Comparison of ENCODE assay signal across 1 cellular context in the genomic region with DNA sequence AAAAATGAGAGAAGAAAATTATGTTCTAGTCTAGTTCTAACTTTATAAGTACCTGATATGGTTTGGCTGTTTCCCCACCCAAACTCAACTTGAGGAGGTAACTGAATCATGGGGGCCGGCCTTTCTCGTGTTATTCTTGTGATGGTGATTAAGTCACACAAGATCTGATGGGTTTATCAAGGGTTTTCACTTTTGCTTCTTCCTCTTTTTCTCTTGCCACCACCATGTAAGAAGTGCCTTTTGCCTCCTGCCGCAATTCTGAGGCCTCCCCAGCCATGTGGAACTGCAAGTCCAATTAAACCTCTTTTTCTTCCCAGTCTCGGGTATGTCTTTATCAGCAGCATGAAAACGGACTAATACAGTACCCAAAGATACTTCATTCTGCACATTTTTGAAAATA.
A peak's percentile ranks its signal among the peaks of the same experiment; 100 is the strongest.
TF ChIP-seq lines count a peak whose summit lies in the region.
"Not testable (repeated sequence)": the region's sequence is repeated elsewhere in the genome, so short reads cannot be mapped to it uniquely, and the experiment has no call there.

No MANE protein-coding gene starts in this region.

TF ChIP-seq in K562, 482 proteins besides CTCF, POLR2A, EP300 and RAD21:
- TF ChIP-seq CC2D1A (IDR thresholded peaks at IDR 0.05) (peak; percentile 57; the same call in 1 of the 2 replicates), CBX1 (IDR thresholded peaks at IDR 0.05; ENCODE audit: low read depth) (peak; percentile 68), ZNF766 (CRISPR knock-in tag; conservative IDR thresholded peaks at IDR 0.05) (peak; percentile 100), ZEB2 (IDR thresholded peaks at IDR 0.05) (peak; percentile 45; the same call in 1 of the 2 replicates), L3MBTL2 (IDR thresholded peaks at IDR 0.05) (0 out of 2 replicates have a peak, but pooled peaks have one; percentile 25), CBX3 (IDR thresholded peaks at IDR 0.05; ENCODE audit: borderline replicate concordance in 1 of 2, low read length in 2 of 2) (peak in 1 of 2 experiments; percentile 78; a peak in 2 of 3 replicates), TRIM24 (IDR thresholded peaks at IDR 0.05) (peak; percentile 79 to 90), ZFP36 (IDR thresholded peaks at IDR 0.05; ENCODE audit: low read depth, low read length, partially characterized antibody) (peak; percentile 96), FOXM1 (IDR thresholded peaks at IDR 0.05; ENCODE audit: low read depth) (peak; percentile 19; the same call in 1 of the 2 replicates), ZNF445 (CRISPR knock-in tag; IDR thresholded peaks at IDR 0.05; ENCODE audit: low read depth) (peak; percentile 85; the same call in 1 of the 2 replicates), SPI1 (IDR thresholded peaks at IDR 0.05; ENCODE audit: borderline replicate concordance, low read depth, low read length) (peak; percentile 48; the same call in 1 of the 2 replicates), TRIM28 (IDR thresholded peaks at IDR 0.05) (peak; percentile 92)
- TF ChIP-seq, protein P1, sequence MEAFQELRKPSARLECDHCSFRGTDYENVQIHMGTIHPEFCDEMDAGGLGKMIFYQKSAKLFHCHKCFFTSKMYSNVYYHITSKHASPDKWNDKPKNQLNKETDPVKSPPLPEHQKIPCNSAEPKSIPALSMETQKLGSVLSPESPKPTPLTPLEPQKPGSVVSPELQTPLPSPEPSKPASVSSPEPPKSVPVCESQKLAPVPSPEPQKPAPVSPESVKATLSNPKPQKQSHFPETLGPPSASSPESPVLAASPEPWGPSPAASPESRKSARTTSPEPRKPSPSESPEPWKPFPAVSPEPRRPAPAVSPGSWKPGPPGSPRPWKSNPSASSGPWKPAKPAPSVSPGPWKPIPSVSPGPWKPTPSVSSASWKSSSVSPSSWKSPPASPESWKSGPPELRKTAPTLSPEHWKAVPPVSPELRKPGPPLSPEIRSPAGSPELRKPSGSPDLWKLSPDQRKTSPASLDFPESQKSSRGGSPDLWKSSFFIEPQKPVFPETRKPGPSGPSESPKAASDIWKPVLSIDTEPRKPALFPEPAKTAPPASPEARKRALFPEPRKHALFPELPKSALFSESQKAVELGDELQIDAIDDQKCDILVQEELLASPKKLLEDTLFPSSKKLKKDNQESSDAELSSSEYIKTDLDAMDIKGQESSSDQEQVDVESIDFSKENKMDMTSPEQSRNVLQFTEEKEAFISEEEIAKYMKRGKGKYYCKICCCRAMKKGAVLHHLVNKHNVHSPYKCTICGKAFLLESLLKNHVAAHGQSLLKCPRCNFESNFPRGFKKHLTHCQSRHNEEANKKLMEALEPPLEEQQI (IDR thresholded peaks at IDR 0.05): peak; percentile 74; the same call in 1 of the 2 replicates
- not testable (repeated sequence) for TF ChIP-seq FOXM1 (CRISPR knock-in tag; IDR thresholded peaks at IDR 0.05; ENCODE audit: low read depth)
